9 cellular contexts compared by ENCODE assay signal in genomic region chr12:50825372-50825838, GRCh38. TPM values are rescaled to one million over a fixed set of nuclear protein-coding genes. Genes with fewer than 3 reads are reported as not detected.
DNase-seq lines count a peak whose midpoint lies in the region; ATAC-seq, FAIRE-seq and TF ChIP-seq lines count a peak whose summit lies in the region.
"Had no signal": no experiment of that assay in that cellular context is flagged by ENCODE, and none has a peak within 500 bp of the region (broad histone marks: within the 10 kb centered on the region; RNA-seq: fewer than 3 reads in every experiment).

No MANE protein-coding gene starts in this region.

- no peak overlapping the region for H3K14ac ChIP-seq in mesenchymal stem cell (ENCODE audit: low read length in 2 of 2)

- CTCF ChIA-PET in Panc1 (lab: Charles Lee) = interaction anchor here (0.6 to 2.2 kb wide), 6 partner anchors 26 to 516 kb away, joined by 3 to 11 read pairs (median 6); partner anchors contain the start of gene SLC11A2

- BruUV-seq in Panc1 (replicated peaks; lab: Mats Ljungman, UMichigan) = no TSS peak

- no peak overlapping the region for H2AFZ ChIP-seq in mesenchymal stem cell (ENCODE audit: low read depth, low read length)

- peak; percentile 18 for DNase-seq in COR-L47 (lab: John Stamatoyannopoulos, UW)
- peak; percentile 44 for DNase-seq in HS-5 (ENCODE audit: low read depth)
- peak; percentile 41 for DNase-seq in Panc1 (ENCODE audit: low read depth, low spot score)
- peak; percentile 82 for DNase-seq in dermis blood vessel endothelial cell
- peak; percentile 82 for DNase-seq in mesenchymal stem cell
- peak; percentile 35 for DNase-seq in urothelium cell line (ENCODE audit: low spot score)

- peak overlapping the region; percentile 71 for H3K9ac ChIP-seq in mesenchymal stem cell (ENCODE audit: low read length)

- 50% methylated on average over 1 of the region's 2 CpGs for WGBS in mesenchymal stem cell

- H3K36me3 ChIP-seq in Panc1 (ENCODE audit: control insufficient read depth, insufficient read depth, low read length) (no peaks in the 10 kb centered on the region; the same call in 1 of the 2 replicates), mesenchymal stem cell (ENCODE audit: control insufficient read depth in 1 of 2, insufficient read depth in 2 of 2, low read depth in 1 of 2, low read length in 2 of 2) (peaks cover 4 to 8% of the 10 kb centered on the region in 2 experiments)
- H3K36me3 ChIP-seq: SJSA1 had no signal

- in situ Hi-C loops in Panc1 (cut with HindIII; ENCODE audit: low pct_unique_long_range_greater_than_20kb, low sequenced_read_pairs) = no loop called here

- intact Hi-C loops in Panc1 (cut with micrococcal nuclease; ENCODE audit: unreplicated experiment) = loop anchor here (2.0 to 5.0 kb wide), 2 partner anchors 161 to 202 kb away; partner anchors contain the start of gene SLC11A2

- H3K4me2 ChIP-seq in mesenchymal stem cell (ENCODE audit: low read length, poor library complexity, severe bottlenecking) = no peak overlapping the region

- H4K91ac ChIP-seq in mesenchymal stem cell (ENCODE audit: low read length) = no peak overlapping the region

- peak; percentile 69 for TF ChIP-seq CTCF in Panc1 (IDR thresholded peaks at IDR 0.05)

- POLR2A ChIA-PET in Panc1 (lab: Charles Lee) = no interaction called here

- H2AK5ac ChIP-seq in mesenchymal stem cell (ENCODE audit: low read length, severe bottlenecking) = no peak overlapping the region

- H3K4me1 ChIP-seq in Panc1 (ENCODE audit: control insufficient read depth, insufficient read depth, low read length) (no peaks in the 10 kb centered on the region; the same call in 1 of the 2 replicates), mesenchymal stem cell (ENCODE audit: control insufficient read depth, insufficient read depth, low read depth, low read length) (peaks cover 1% of the 10 kb centered on the region)
- H3K4me1 ChIP-seq: SJSA1 had no signal

- H2BK12ac ChIP-seq in mesenchymal stem cell (ENCODE audit: low read length in 2 of 2) = no peak overlapping the region

- H3K4ac ChIP-seq in mesenchymal stem cell (ENCODE audit: low read depth in 1 of 2, low read length in 2 of 2) = no peak overlapping the region

- H3K27me3 ChIP-seq in Panc1 (ENCODE audit: control insufficient read depth, insufficient read depth, low read length) (no peaks in the 10 kb centered on the region), mesenchymal stem cell (ENCODE audit: control insufficient read depth in 1 of 2, insufficient read depth in 1 of 2, low read length in 2 of 2) (no peaks in the 10 kb centered on the region)
- H3K27me3 ChIP-seq: SJSA1 had no signal

- H3K4me3 ChIP-seq in Panc1 (ENCODE audit: low read depth in 2 of 2, low read length in 2 of 2) (no peak overlapping the region), mesenchymal stem cell (ENCODE audit: insufficient read depth in 1 of 2, low read depth in 1 of 2, low read length in 2 of 2) (no peak overlapping the region)
- H3K4me3 ChIP-seq: SJSA1 had no signal

- H2BK120ac ChIP-seq in mesenchymal stem cell (ENCODE audit: low read depth, low read length) = no peak overlapping the region

- H3K79me1 ChIP-seq in mesenchymal stem cell (replicated peaks; ENCODE audit: low read length, poor library complexity, severe bottlenecking) = no peaks in the 10 kb centered on the region

- no peak overlapping the region for H2BK15ac ChIP-seq in mesenchymal stem cell (ENCODE audit: low read depth, poor library complexity, severe bottlenecking)

- no peak overlapping the region for H4K8ac ChIP-seq in mesenchymal stem cell (ENCODE audit: low read length)

- H3K9me3 ChIP-seq in Panc1 (ENCODE audit: control insufficient read depth, insufficient read depth, low read depth, low read length) = no peaks in the 10 kb centered on the region
- H3K9me3 ChIP-seq in mesenchymal stem cell (ENCODE audit: control insufficient read depth, low read length) = no peaks in the 10 kb centered on the region
- H3K9me3 ChIP-seq: SJSA1 had no signal

- no peak for FAIRE-seq in urothelium cell line (lab: Jason Lieb, UNC)

- no peak overlapping the region for H3K23ac ChIP-seq in mesenchymal stem cell (ENCODE audit: low read length in 2 of 2)

- H3K18ac ChIP-seq in mesenchymal stem cell (ENCODE audit: low read depth in 1 of 2, low read length in 2 of 2) = no peak overlapping the region

- H3K27ac ChIP-seq in Panc1 (ENCODE audit: low read length) (peak overlapping the region; percentile 63; the same call in 1 of the 2 replicates), mesenchymal stem cell (ENCODE audit: low read length, poor library complexity, severe bottlenecking) (no peak overlapping the region)
- H3K27ac ChIP-seq: SJSA1 had no signal

- peak; percentile 78 for ATAC-seq in Panc1
- no peak for ATAC-seq in HG02938 (IDR thresholded peaks at IDR 0.05; ENCODE audit: unreplicated experiment)
- ATAC-seq in HG03196 (IDR thresholded peaks at IDR 0.05; ENCODE audit: unreplicated experiment) = no peak

- H2BK5ac ChIP-seq in mesenchymal stem cell (ENCODE audit: low read depth, low read length, poor library complexity, severe bottlenecking) = no peak overlapping the region

RNA-seq across cellular contexts. Expression of gene TMPRSS12, which starts 17.3 kb away (rescaled TPM):
- total RNA-seq in Panc1 (2021; ENCODE audit: unreplicated experiment) (not detected), dermis blood vessel endothelial cell (not detected in 2 replicates)
- polyA plus RNA-seq in Panc1 (2012; ENCODE audit: insufficient read length) = not detected
- not detected for polyA plus RNA-seq in mesenchymal stem cell (2013, experiment 1 of 2)
- polyA plus RNA-seq in mesenchymal stem cell (2013, experiment 2 of 2) = not detected
- total RNA-seq: SJSA1 had no signal

Comparison
In these comparisons a context has a peak if more than half of its experiments do, and no peak if none do; other contexts are left out.
1. DNase-seq: peak in every context shown above with its lines; median percentile 82 in dermis blood vessel endothelial cell; 82 in mesenchymal stem cell; 44 in HS-5; 41 in Panc1; 35 in urothelium cell line; 18 in COR-L47.